Comparison of ENCODE assay signal across 10 cellular contexts in genomic region chr4:163665521-163666334, GRCh38.
DNase-seq lines count a peak whose midpoint lies in the region; ATAC-seq and TF ChIP-seq lines count a peak whose summit lies in the region.
"Had no signal": no experiment of that assay in that cellular context is flagged by ENCODE, and none has a peak within 500 bp of the region (broad histone marks: within the 10 kb centered on the region; RNA-seq: fewer than 3 reads in every experiment).

No MANE protein-coding gene starts in this region.

- peaks cover 0 to 4% of the 10 kb centered on the region in 2 donors for H3K9me3 Mint-ChIP-seq in stimulated activated naive B cell treated with anti-CD40 and anti-IgM and Interleukin-4, amounts not matched to agents 10 μg/mL and 1 μg/mL and 100 μg/mL, for 72 hours

- H3K36me3 ChIP-seq in OCI-LY1 (ENCODE audit: insufficient read depth, low read length) (no peaks in the 10 kb centered on the region), neuronal stem cell (replicated peaks in 1 of 2; ENCODE audit: control insufficient read depth in 2 of 2, insufficient read depth in 2 of 2, low read length in 2 of 2) (no peaks in the 10 kb centered on the region)

- H3K4ac ChIP-seq in neuronal stem cell (ENCODE audit: low read length) = no peak overlapping the region

- peaks cover 39 to 82% of the 10 kb centered on the region in 2 donors for H3K4me1 Mint-ChIP-seq in stimulated activated naive B cell treated with anti-CD40 and anti-IgM and Interleukin-4, amounts not matched to agents 10 μg/mL and 1 μg/mL and 100 μg/mL, for 72 hours

- H2BK120ac ChIP-seq in neuronal stem cell (ENCODE audit: low read depth, low read length) = no peak overlapping the region

- no peaks in the 10 kb centered on the region for H3K79me1 ChIP-seq in neuronal stem cell (ENCODE audit: low read depth, low read length)

- peak; percentile 31 for ATAC-seq in GM19035 (IDR thresholded peaks at IDR 0.05; ENCODE audit: unreplicated experiment)
- peak; percentile 43 for ATAC-seq in HG02798 (IDR thresholded peaks at IDR 0.05; ENCODE audit: poor library complexity, unreplicated experiment)
- ATAC-seq in stimulated activated naive B cell treated with anti-CD40 and anti-IgM and Interleukin-4, amounts not matched to agents 10 μg/mL and 1 μg/mL and 100 μg/mL, for 72 hours (replicated peaks) = peak; percentile 24 to 25
- ATAC-seq: right cardiac atrium had no signal

- H3K23ac ChIP-seq in neuronal stem cell (ENCODE audit: low read depth, low read length, poor library complexity) = no peak overlapping the region

- no peak overlapping the region for H3K18ac ChIP-seq in neuronal stem cell (ENCODE audit: low read length)

- H4K8ac ChIP-seq in neuronal stem cell (ENCODE audit: low read depth, low read length) = no peak overlapping the region

- TF ChIP-seq CTCF in OCI-LY1 (IDR thresholded peaks at IDR 0.05; ENCODE audit: low read length) = peak; percentile 49

- H3K4me3 ChIP-seq in OCI-LY1 (ENCODE audit: low read depth, low read length, poor library complexity, severe bottlenecking) (peak overlapping the region; percentile 6), neuronal stem cell (ENCODE audit: low read length in 2 of 2) (no peak overlapping the region)

- H2BK15ac ChIP-seq in neuronal stem cell (ENCODE audit: low read length) = no peak overlapping the region

- H3K9me3 ChIP-seq in OCI-LY1 (ENCODE audit: low read length) (no peaks in the 10 kb centered on the region), neuronal stem cell (replicated peaks in 1 of 2; ENCODE audit: control insufficient read depth in 2 of 2, insufficient read depth in 1 of 2, low read depth in 1 of 2, low read length in 2 of 2) (no peaks in the 10 kb centered on the region)

- peak overlapping the region; percentile 86 for H2AFZ ChIP-seq in OCI-LY1 (ENCODE audit: low read length)
- no peak overlapping the region for H2AFZ ChIP-seq in neuronal stem cell (ENCODE audit: low read length)

- H3K14ac ChIP-seq in neuronal stem cell (ENCODE audit: low read length) = no peak overlapping the region

- H4K91ac ChIP-seq in neuronal stem cell (ENCODE audit: low read depth, low read length, poor library complexity) = no peak overlapping the region

- H3K79me2 ChIP-seq in OCI-LY1 (ENCODE audit: insufficient read depth, low read length) = no peaks in the 10 kb centered on the region

- peak overlapping the region; percentile 17 to 25 for H3K4me3 Mint-ChIP-seq in stimulated activated naive B cell treated with anti-CD40 and anti-IgM and Interleukin-4, amounts not matched to agents 10 μg/mL and 1 μg/mL and 100 μg/mL, for 72 hours

- H3K9me2 ChIP-seq in OCI-LY1 (ENCODE audit: low read depth, low read length) = no peaks in the 10 kb centered on the region

- H2BK5ac ChIP-seq in neuronal stem cell (ENCODE audit: low read length) = no peak overlapping the region

- H3K9ac ChIP-seq in OCI-LY1 (ENCODE audit: low read length) = peak overlapping the region; percentile 80
- H3K9ac ChIP-seq in neuronal stem cell (ENCODE audit: low read depth, low read length, poor library complexity) = no peak overlapping the region

- H3K27me3 Mint-ChIP-seq in stimulated activated naive B cell treated with anti-CD40 and anti-IgM and Interleukin-4, amounts not matched to agents 10 μg/mL and 1 μg/mL and 100 μg/mL, for 72 hours = no peaks in the 10 kb centered on the region

- peak overlapping the region; percentile 55 for H3K4me2 ChIP-seq in OCI-LY1 (ENCODE audit: low read length)
- H3K4me2 ChIP-seq in neuronal stem cell (ENCODE audit: insufficient read depth, low read length, poor library complexity, severe bottlenecking) = no peak overlapping the region

- H3K4me1 ChIP-seq in OCI-LY1 (ENCODE audit: insufficient read depth, low read length, severe bottlenecking) = peaks cover 84% of the 10 kb centered on the region
- no peaks in the 10 kb centered on the region for H3K4me1 ChIP-seq in neuronal stem cell (ENCODE audit: control insufficient read depth in 2 of 2, insufficient read depth in 1 of 2, low read depth in 1 of 2, low read length in 2 of 2)

- H3K27ac ChIP-seq in OCI-LY1 (ENCODE audit: low read depth, low read length, poor library complexity, severe bottlenecking) (peak overlapping the region; percentile 100), neuronal stem cell (replicated peaks; ENCODE audit: low read length) (no peak overlapping the region)

- peaks cover 1 to 3% of the 10 kb centered on the region in 2 donors for H3K36me3 Mint-ChIP-seq in stimulated activated naive B cell treated with anti-CD40 and anti-IgM and Interleukin-4, amounts not matched to agents 10 μg/mL and 1 μg/mL and 100 μg/mL, for 72 hours

- DNase-seq in stimulated activated naive B cell treated with anti-CD40 and anti-IgM and Interleukin-4, amounts not matched to agents 10 μg/mL and 1 μg/mL and 100 μg/mL, for 72 hours = no peak
- DNase-seq in globus pallidus (ENCODE audit: low spot score) (no peak), NCI-H1930 (lab: John Stamatoyannopoulos, UW) (no peak), neuronal stem cell (ENCODE audit: low spot score) (no peak)
- DNase-seq: activated CD8-positive, alpha-beta memory T cell treated with anti-CD3 and anti-CD28 coated beads for 24 hours; NK-92 treated with Interleukin-12 subunit alpha and Interleukin-12 subunit beta, amount 100 ng/mL, for 24 hours; right cardiac atrium had no signal

- H2AK5ac ChIP-seq in neuronal stem cell (ENCODE audit: low read depth, low read length) = no peak overlapping the region

- no peaks in the 10 kb centered on the region for H3K27me3 ChIP-seq in OCI-LY1 (ENCODE audit: insufficient read depth, low read length)
- no peaks in the 10 kb centered on the region for H3K27me3 ChIP-seq in neuronal stem cell (ENCODE audit: control insufficient read depth in 3 of 3, insufficient read depth in 3 of 3, low read depth in 1 of 3, low read length in 3 of 3)

- H3K27ac Mint-ChIP-seq in stimulated activated naive B cell treated with anti-CD40 and anti-IgM and Interleukin-4, amounts not matched to agents 10 μg/mL and 1 μg/mL and 100 μg/mL, for 72 hours = peak overlapping the region; percentile 83

- no peaks in the 10 kb centered on the region for H4K20me1 ChIP-seq in OCI-LY1 (ENCODE audit: insufficient read depth, low read length)

- no peak overlapping the region for H2BK12ac ChIP-seq in neuronal stem cell (ENCODE audit: low read length)

- peaks cover 14% of the 10 kb centered on the region; the same call in 1 of the 2 replicates for H3F3A ChIP-seq in OCI-LY1 (ENCODE audit: insufficient read depth, low read length)

- WGBS in neuronal stem cell (ENCODE audit: extremely low coverage in 2 of 2, insufficient read length in 2 of 2, insufficient replicate concordance in 1 of 2), 2 donors = no CpG with 5 or more reads among the region's 9 CpGs
